In genomic region chr5:157230610-157231009, GRCh38 we compare ENCODE assay signal across 23 cellular contexts. TPM values are rescaled to one million over a fixed set of nuclear protein-coding genes. Genes with fewer than 3 reads are reported as not detected.
A peak's percentile ranks its signal among the peaks of the same experiment; 100 is the strongest.
DNase-seq lines count a peak whose midpoint lies in the region; TF ChIP-seq lines count a peak whose summit lies in the region.
"Had no signal": no experiment of that assay in that cellular context is flagged by ENCODE, and none has a peak within 500 bp of the region (broad histone marks: within the 10 kb centered on the region; RNA-seq: fewer than 3 reads in every experiment).

No MANE protein-coding gene starts in this region.

- H3K36me3 Mint-ChIP-seq in activated naive CD4-positive, alpha-beta T cell treated with anti-CD3 and anti-CD28 coated beads, Interleukin-2, amount 50 U/mL, for 24 hours = peaks cover 43% of the 10 kb centered on the region
- peaks cover 78% of the 10 kb centered on the region for H3K36me3 Mint-ChIP-seq in activated naive CD4-positive, alpha-beta T cell treated with anti-CD3 and anti-CD28 coated beads, Interleukin-2, amount 10 ng/mL, durations not matched to agents 7 days and 5 days
- H3K36me3 Mint-ChIP-seq in HFFc6 (ENCODE audit: low read depth) = no peaks in the 10 kb centered on the region
- H3K36me3 Mint-ChIP-seq in activated T-helper 2 cell treated with anti-CD3 and anti-CD28 coated beads, Interferon-gamma antibody, Interleukin-2, Interleukin-4, amounts not matched to agents 10 μg/mL and 5 μg/mL and 100 μg/mL, durations not matched to agents 14 hours and 24 hours and 36 hours (ENCODE audit: low read depth) = peaks cover 86% of the 10 kb centered on the region
- H3K36me3 Mint-ChIP-seq in mesothelial cell of epicardium = no peaks in the 10 kb centered on the region

- intact Hi-C loops in activated T-helper 2 cell treated with anti-CD3 and anti-CD28 coated beads, Interferon-gamma antibody, Interleukin-2, Interleukin-4, amounts not matched to agents 10 μg/mL and 5 μg/mL and 100 μg/mL, durations not matched to agents 14 hours and 24 hours and 36 hours (cut with micrococcal nuclease) = no loop called here
- intact Hi-C loops in head of caudate nucleus (cut with DNase I) = no loop called here

- CTCF ChIA-PET in activated naive CD4-positive, alpha-beta T cell treated with anti-CD3 and anti-CD28 coated beads, Interleukin-2, amount 10 ng/mL, durations not matched to agents 7 days and 5 days (lab: Charles Lee) = interaction anchor here (1.4 kb wide), 1 partner anchor 81 kb away, joined by 3 read pairs; no protein-coding TSS in a partner anchor

- TF ChIP-seq CTCF in HFFc6 (IDR thresholded peaks at IDR 0.05) = peak; percentile 31; the same call in 1 of the 2 replicates
- peak; percentile 9 for TF ChIP-seq CTCF in mesothelial cell of epicardium (IDR thresholded peaks at IDR 0.05; ENCODE audit: unreplicated experiment)

- peak overlapping the region; percentile 66 for H3K4me3 Mint-ChIP-seq in activated naive CD4-positive, alpha-beta T cell treated with anti-CD3 and anti-CD28 coated beads, Interleukin-2, amount 50 U/mL, for 24 hours
- H3K4me3 Mint-ChIP-seq in activated naive CD4-positive, alpha-beta T cell treated with anti-CD3 and anti-CD28 coated beads, Interleukin-2, amount 10 ng/mL, durations not matched to agents 7 days and 5 days = no peak overlapping the region
- H3K4me3 Mint-ChIP-seq in HFFc6 = no peak overlapping the region
- H3K4me3 Mint-ChIP-seq in activated T-helper 2 cell treated with anti-CD3 and anti-CD28 coated beads, Interferon-gamma antibody, Interleukin-2, Interleukin-4, amounts not matched to agents 10 μg/mL and 5 μg/mL and 100 μg/mL, durations not matched to agents 14 hours and 24 hours and 36 hours (ENCODE audit: low read depth) = no peak overlapping the region
- H3K4me3 Mint-ChIP-seq in mesothelial cell of epicardium = no peak overlapping the region
- H3K4me3 Mint-ChIP-seq: H9 had no signal

- DNase-seq in activated naive CD4-positive, alpha-beta T cell treated with anti-CD3 and anti-CD28 coated beads, Interleukin-2, amount 10 ng/mL, durations not matched to agents 7 days and 5 days = no peak
- DNase-seq in HFFc6 = no peak
- DNase-seq in activated T-helper 2 cell treated with anti-CD3 and anti-CD28 coated beads, Interferon-gamma antibody, Interleukin-2, Interleukin-4, amounts not matched to agents 10 μg/mL and 5 μg/mL and 100 μg/mL, durations not matched to agents 14 hours and 24 hours and 36 hours (ENCODE audit: low spot score) = no peak
- DNase-seq in mesothelial cell of epicardium (ENCODE audit: low spot score in 2 of 2, unreplicated experiment in 2 of 2) = no peak
- DNase-seq in head of caudate nucleus = no peak
- no peak for DNase-seq in substantia nigra (lab: John Stamatoyannopoulos, UW)
- DNase-seq in NOMO-1 treated with dmso at 0.1 percent for 144 hours (lab: John Stamatoyannopoulos, UW; ENCODE audit: unreplicated experiment) = no peak
- DNase-seq: DMS 273 treated with DMSO at 0.1 percent for 48 hours, DND-41, H9, NCI-H1417, NCI-H187, NCI-H2227 treated with DMSO at 0.1 percent for 48 hours, NCI-H510A treated with DMSO at 0.1 percent for 48 hours, NCI-H774, PC-9 had no signal

- no peaks in the 10 kb centered on the region for H3K27me3 Mint-ChIP-seq in activated naive CD4-positive, alpha-beta T cell treated with anti-CD3 and anti-CD28 coated beads, Interleukin-2, amount 50 U/mL, for 24 hours
- no peaks in the 10 kb centered on the region for H3K27me3 Mint-ChIP-seq in activated naive CD4-positive, alpha-beta T cell treated with anti-CD3 and anti-CD28 coated beads, Interleukin-2, amount 10 ng/mL, durations not matched to agents 7 days and 5 days
- H3K27me3 Mint-ChIP-seq in HFFc6 (ENCODE audit: insufficient read depth) (peaks cover 4% of the 10 kb centered on the region), mesothelial cell of epicardium (ENCODE audit: low read depth) (no peaks in the 10 kb centered on the region)
- no peaks in the 10 kb centered on the region for H3K27me3 Mint-ChIP-seq in activated T-helper 2 cell treated with anti-CD3 and anti-CD28 coated beads, Interferon-gamma antibody, Interleukin-2, Interleukin-4, amounts not matched to agents 10 μg/mL and 5 μg/mL and 100 μg/mL, durations not matched to agents 14 hours and 24 hours and 36 hours (ENCODE audit: low read depth)

- H3K9me3 Mint-ChIP-seq in activated naive CD4-positive, alpha-beta T cell treated with anti-CD3 and anti-CD28 coated beads, Interleukin-2, amount 50 U/mL, for 24 hours = no peaks in the 10 kb centered on the region
- no peaks in the 10 kb centered on the region for H3K9me3 Mint-ChIP-seq in activated naive CD4-positive, alpha-beta T cell treated with anti-CD3 and anti-CD28 coated beads, Interleukin-2, amount 10 ng/mL, durations not matched to agents 7 days and 5 days
- H3K9me3 Mint-ChIP-seq in HFFc6 (no peaks in the 10 kb centered on the region), mesothelial cell of epicardium (no peaks in the 10 kb centered on the region)
- H3K9me3 Mint-ChIP-seq in activated T-helper 2 cell treated with anti-CD3 and anti-CD28 coated beads, Interferon-gamma antibody, Interleukin-2, Interleukin-4, amounts not matched to agents 10 μg/mL and 5 μg/mL and 100 μg/mL, durations not matched to agents 14 hours and 24 hours and 36 hours = no peaks in the 10 kb centered on the region
- H3K9me3 Mint-ChIP-seq: H9 had no signal

- peak overlapping the region; percentile 92 for H3K27ac Mint-ChIP-seq in activated naive CD4-positive, alpha-beta T cell treated with anti-CD3 and anti-CD28 coated beads, Interleukin-2, amount 50 U/mL, for 24 hours
- H3K27ac Mint-ChIP-seq in activated naive CD4-positive, alpha-beta T cell treated with anti-CD3 and anti-CD28 coated beads, Interleukin-2, amount 10 ng/mL, durations not matched to agents 7 days and 5 days = no peak overlapping the region
- H3K27ac Mint-ChIP-seq in HFFc6 (no peak overlapping the region), mesothelial cell of epicardium (no peak overlapping the region)
- H3K27ac Mint-ChIP-seq in activated T-helper 2 cell treated with anti-CD3 and anti-CD28 coated beads, Interferon-gamma antibody, Interleukin-2, Interleukin-4, amounts not matched to agents 10 μg/mL and 5 μg/mL and 100 μg/mL, durations not matched to agents 14 hours and 24 hours and 36 hours = peak overlapping the region; percentile 38
- H3K27ac Mint-ChIP-seq: H9 had no signal

- no peak overlapping the region for H3K27ac ChIP-seq in substantia nigra (ENCODE audit: low read depth, low read length, poor library complexity, severe bottlenecking)
- H3K27ac ChIP-seq: BLaER1, HL-60, PC-9, RWPE1 had no signal

- peaks cover 67% of the 10 kb centered on the region for H3K4me1 Mint-ChIP-seq in activated naive CD4-positive, alpha-beta T cell treated with anti-CD3 and anti-CD28 coated beads, Interleukin-2, amount 50 U/mL, for 24 hours
- H3K4me1 Mint-ChIP-seq in activated naive CD4-positive, alpha-beta T cell treated with anti-CD3 and anti-CD28 coated beads, Interleukin-2, amount 10 ng/mL, durations not matched to agents 7 days and 5 days = peaks cover 77% of the 10 kb centered on the region
- H3K4me1 Mint-ChIP-seq in HFFc6 (ENCODE audit: low read depth) (no peaks in the 10 kb centered on the region; the same call in 1 of the 2 replicates), mesothelial cell of epicardium (peaks cover 11% of the 10 kb centered on the region)
- peaks cover 35% of the 10 kb centered on the region for H3K4me1 Mint-ChIP-seq in activated T-helper 2 cell treated with anti-CD3 and anti-CD28 coated beads, Interferon-gamma antibody, Interleukin-2, Interleukin-4, amounts not matched to agents 10 μg/mL and 5 μg/mL and 100 μg/mL, durations not matched to agents 14 hours and 24 hours and 36 hours (ENCODE audit: low read depth)

RNA-seq across cellular contexts. Expression of gene CYFIP2, which starts 35.3 kb away (rescaled TPM):
- total RNA-seq in HFFc6 (2021; fragmentation: NEBNext Ultra II Directional; extraction: Animal tissue kit (Norgen Biotek cat#: 25700)) = 10 to 100 TPM in 3 of 6 experiments, 1 to 10 TPM in 3; 7.1 to 20.0 (median 9.7) TPM
- total RNA-seq in activated T-helper 2 cell treated with anti-CD3 and anti-CD28 coated beads, Interferon-gamma antibody, Interleukin-2, Interleukin-4, amounts not matched to agents 10 μg/mL and 5 μg/mL and 100 μg/mL, durations not matched to agents 14 hours and 24 hours and 36 hours = 171 and 182 TPM in 2 replicates
- total RNA-seq in mesothelial cell of epicardium = 80.9 to 82.9 TPM (median 82.2 TPM) in 3 replicates
- total RNA-seq: PC-9 had no signal

RNA-seq across cellular contexts. Expression of gene ITK, which starts 50.0 kb away (rescaled TPM):
- total RNA-seq in HFFc6 (2021; fragmentation: NEBNext Ultra II Directional; extraction: Animal tissue kit (Norgen Biotek cat#: 25700)) = not detected
- 313 and 319 TPM in 2 replicates for total RNA-seq in activated T-helper 2 cell treated with anti-CD3 and anti-CD28 coated beads, Interferon-gamma antibody, Interleukin-2, Interleukin-4, amounts not matched to agents 10 μg/mL and 5 μg/mL and 100 μg/mL, durations not matched to agents 14 hours and 24 hours and 36 hours
- total RNA-seq in mesothelial cell of epicardium = 0.09 TPM in 1 of 3 replicates, not detected in the others
- total RNA-seq: A673, G401, HT1080, PC-9 had no signal

Comparison
In these comparisons a context has a peak if more than half of its experiments do, and no peak if none do; other contexts are left out.
1. H3K27ac Mint-ChIP-seq: peak in activated naive CD4-positive, alpha-beta T cell treated with anti-CD3 and anti-CD28 coated beads, Interleukin-2, amount 50 U/mL, for 24 hours (single experiment) and activated T-helper 2 cell treated with anti-CD3 and anti-CD28 coated beads, Interferon-gamma antibody, Interleukin-2, Interleukin-4, amounts not matched to agents 10 μg/mL and 5 μg/mL and 100 μg/mL, durations not matched to agents 14 hours and 24 hours and 36 hours (single experiment); none in activated naive CD4-positive, alpha-beta T cell treated with anti-CD3 and anti-CD28 coated beads, Interleukin-2, amount 10 ng/mL, durations not matched to agents 7 days and 5 days (single experiment), HFFc6 (single experiment) and mesothelial cell of epicardium (single experiment).
2. RNA of gene ITK, which starts 50.0 kb away (total RNA-seq): 313 to 319 TPM in activated T-helper 2 cell treated with anti-CD3 and anti-CD28 coated beads, Interferon-gamma antibody, Interleukin-2, Interleukin-4, amounts not matched to agents 10 μg/mL and 5 μg/mL and 100 μg/mL, durations not matched to agents 14 hours and 24 hours and 36 hours; 0.09 TPM in mesothelial cell of epicardium and not detected in HFFc6; every median in the first group is over 100 times any median in the second.